ENCODE assay signal across 21 cellular contexts in genomic region chr6:70680396-70680795, GRCh38.
"Had no signal": no experiment of that assay in that cellular context is flagged by ENCODE, and none has a peak within 500 bp of the region (broad histone marks: within the 10 kb centered on the region; RNA-seq: fewer than 3 reads in every experiment).

No MANE protein-coding gene starts in this region.

- DNase-seq: cortex of kidney; effector memory CD8-positive, alpha-beta T cell; esophagus squamous epithelium; foreskin melanocyte; heart right ventricle; left ventricle myocardium inferior; lower lobe of right lung; midbrain; naive B cell; occipital lobe; pancreas; right cardiac atrium; small intestine; stimulated activated CD4-positive, alpha-beta T cell treated with anti-CD3 and anti-CD28 coated beads, Interleukin-12 subunit alpha, Interleukin-12 subunit beta, amount 100 ng/mL, for 4 hours; stimulated activated naive CD4-positive, alpha-beta T cell treated with Interleukin-2 at 50 U/mL for 16 hours had no signal

- H3K27me3 ChIP-seq: esophagus squamous epithelium, heart right ventricle, pancreas had no signal

- ATAC-seq: effector memory CD8-positive, alpha-beta T cell; heart right ventricle; lower lobe of right lung; pancreas; right cardiac atrium had no signal

- H3K36me3 ChIP-seq: esophagus squamous epithelium, heart right ventricle, left ventricle myocardium inferior, lower lobe of right lung, pancreas had no signal

- H3K27ac ChIP-seq: esophagus squamous epithelium, heart right ventricle, left ventricle myocardium inferior, lower lobe of right lung, pancreas had no signal

- H3K9me3 Mint-ChIP-seq: effector memory CD8-positive, alpha-beta T cell; naive B cell; nephron; type B pancreatic cell had no signal

- FAIRE-seq: keratinocyte, small intestine, urothelium cell line had no signal

- H3K9me3 ChIP-seq: esophagus squamous epithelium, left ventricle myocardium inferior, lower lobe of right lung, pancreas had no signal

- H3K36me3 Mint-ChIP-seq: naive B cell had no signal

- H3K4me3 ChIP-seq: esophagus squamous epithelium, heart right ventricle, left ventricle myocardium inferior, lower lobe of right lung, pancreas had no signal

- H3K27ac Mint-ChIP-seq: memory B cell, nephron, progenitor cell of endocrine pancreas, type B pancreatic cell had no signal

- H3K4me3 Mint-ChIP-seq: effector memory CD8-positive, alpha-beta T cell; memory B cell; naive B cell; nephron; type B pancreatic cell had no signal

- H3K27me3 Mint-ChIP-seq: effector memory CD8-positive, alpha-beta T cell; memory B cell; naive B cell; progenitor cell of endocrine pancreas; type B pancreatic cell had no signal
